ENCODE assay signal across 24 cellular contexts in genomic region chr11:111193924-111194490, GRCh38. TPM values are rescaled to one million over a fixed set of nuclear protein-coding genes. Genes with fewer than 3 reads are reported as not detected.
A peak's percentile ranks its signal among the peaks of the same experiment; 100 is the strongest.
DNase-seq lines count a peak whose midpoint lies in the region; ATAC-seq and TF ChIP-seq lines count a peak whose summit lies in the region.
"Had no signal": no experiment of that assay in that cellular context is flagged by ENCODE, and none has a peak within 500 bp of the region (broad histone marks: within the 10 kb centered on the region; RNA-seq: fewer than 3 reads in every experiment).

No MANE protein-coding gene starts in this region.

- TF ChIP-seq CTCF in MCF 10A (IDR thresholded peaks at IDR 0.05; ENCODE audit: unreplicated experiment): no peak
- TF ChIP-seq CTCF in breast epithelium (IDR thresholded peaks at IDR 0.05): no peak
- no peak for TF ChIP-seq CTCF in MM.1S (IDR thresholded peaks at IDR 0.05; ENCODE audit: low read length)
- TF ChIP-seq CTCF in mammary epithelial cell (conservative IDR thresholded peaks at IDR 0.05 in 1 of 2, IDR thresholded peaks at IDR 0.05 in 1 of 2; ENCODE audit: extremely low read depth in 1 of 2, insufficient read depth in 1 of 2, low read depth in 1 of 2, low read length in 2 of 2): no peak

- H3K9ac ChIP-seq in MM.1S (ENCODE audit: low read length): no peak overlapping the region
- H3K9ac ChIP-seq in mammary epithelial cell (ENCODE audit: insufficient read depth, low read length): no peak overlapping the region

- H3K9me3 ChIP-seq in breast epithelium (peaks cover 0 to 5% of the 10 kb centered on the region in 2 donors), MM.1S (replicated peaks; ENCODE audit: insufficient read depth, low read length) (no peaks in the 10 kb centered on the region), mammary epithelial cell (replicated peaks; ENCODE audit: insufficient read depth, low read length) (no peaks in the 10 kb centered on the region)

- no peaks in the 10 kb centered on the region for H3K4me1 ChIP-seq in breast epithelium
- peaks cover 23% of the 10 kb centered on the region for H3K4me1 ChIP-seq in MM.1S (ENCODE audit: low read length)
- H3K4me1 ChIP-seq in mammary epithelial cell (ENCODE audit: insufficient read depth, low read length): no peaks in the 10 kb centered on the region

- no peaks in the 10 kb centered on the region for H3K36me3 Mint-ChIP-seq in MCF 10A (ENCODE audit: insufficient read depth, unreplicated experiment)
- H3K36me3 Mint-ChIP-seq in stimulated activated naive B cell treated with anti-CD40 and anti-IgM and Interleukin-4, amounts not matched to agents 10 μg/mL and 1 μg/mL and 100 μg/mL, for 72 hours: peaks cover 14 to 16% of the 10 kb centered on the region in 2 donors
- H3K36me3 Mint-ChIP-seq: IgD-negative memory B cell had no signal

- no peak for ATAC-seq in stimulated activated naive B cell treated with anti-CD40 and anti-IgM and Interleukin-4, amounts not matched to agents 10 μg/mL and 1 μg/mL and 100 μg/mL, for 72 hours (replicated peaks)
- ATAC-seq in GM18858 (IDR thresholded peaks at IDR 0.05; ENCODE audit: unreplicated experiment) (no peak), GM19328 (IDR thresholded peaks at IDR 0.05; ENCODE audit: unreplicated experiment) (no peak)
- ATAC-seq: GM12878, Panc1, SK-N-SH treated with all-trans-retinoic acid at 6 μM for 48 hours had no signal

- in situ Hi-C loops in mammary epithelial cell (cut with MboI; ENCODE audit: low sequenced_read_pairs in 2 of 2): no loop called here

- H2AFZ ChIP-seq in MM.1S (ENCODE audit: low read length) (no peak overlapping the region), mammary epithelial cell (ENCODE audit: low read depth, low read length) (no peak overlapping the region)

- peak overlapping the region; percentile 47; the same call in 1 of the 2 replicates for H3K4me2 ChIP-seq in MM.1S (ENCODE audit: low read depth, low read length)
- H3K4me2 ChIP-seq in mammary epithelial cell (ENCODE audit: insufficient read depth, low read depth, low read length): no peak overlapping the region

- 79% methylated on average over 1 of the region's 1 CpG for WGBS in mammary epithelial cell (ENCODE audit: low coverage, missing lambda C conversion rate)

- H3K36me3 ChIP-seq in breast epithelium (no peaks in the 10 kb centered on the region), MM.1S (replicated peaks; ENCODE audit: insufficient read depth, low read length) (no peaks in the 10 kb centered on the region), mammary epithelial cell (ENCODE audit: insufficient read depth, low read length) (no peaks in the 10 kb centered on the region)

- 0 out of 2 replicates have a peak, but pooled peaks cover 3% of the 10 kb centered on the region for H3F3A ChIP-seq in MM.1S (ENCODE audit: insufficient read depth, low read length)

- CTCF ChIA-PET in MCF 10A (lab: Yijun Ruan, JAX) (interaction anchor here (0.6 kb wide), 2 partner anchors 33 to 53 kb away, joined by 3 read pairs; no protein-coding TSS in a partner anchor), mammary epithelial cell (lab: Charles Lee; ENCODE audit: low non-redundant PET) (no interaction called here)

- no peak overlapping the region for H3K27ac Mint-ChIP-seq in MCF 10A (ENCODE audit: low read depth, unreplicated experiment)
- H3K27ac Mint-ChIP-seq in stimulated activated naive B cell treated with anti-CD40 and anti-IgM and Interleukin-4, amounts not matched to agents 10 μg/mL and 1 μg/mL and 100 μg/mL, for 72 hours: peak overlapping the region; percentile 53
- H3K27ac Mint-ChIP-seq: CD4-positive, alpha-beta T cell; IgD-negative memory B cell had no signal

- dilution Hi-C loops in mammary epithelial cell (cut with HindIII; ENCODE audit: low sequenced_read_pairs): no loop called here

- no peaks in the 10 kb centered on the region for H3K27me3 ChIP-seq in breast epithelium
- H3K27me3 ChIP-seq in MM.1S (replicated peaks; ENCODE audit: insufficient read depth, low read length): no peaks in the 10 kb centered on the region
- no peaks in the 10 kb centered on the region for H3K27me3 ChIP-seq in mammary epithelial cell (ENCODE audit: insufficient read depth, low read length)

- DNase-seq in MCF 10A (ENCODE audit: unreplicated experiment): peak; percentile 20
- DNase-seq in breast epithelium (ENCODE audit: low spot score in 2 of 2): no peak
- DNase-seq in MM.1S: no peak
- DNase-seq in mammary epithelial cell: peak; percentile 28
- no peak for DNase-seq in stimulated activated naive B cell treated with anti-CD40 and anti-IgM and Interleukin-4, amounts not matched to agents 10 μg/mL and 1 μg/mL and 100 μg/mL, for 72 hours
- DNase-seq in activated CD4-positive, alpha-beta T cell treated with anti-CD3 and anti-CD28 coated beads, Interleukin-2, amount 50 U/mL, for 48 hours: no peak
- DNase-seq: CD4-positive, alpha-beta T cell; COR-L47; DND-41; NCI-H1105; NCI-H1694; NCI-H2081; NCI-H748 treated with DMSO at 0.1 percent for 48 hours; NK-92 treated with Interleukin-12 subunit alpha and Interleukin-12 subunit beta, amount 100 ng/mL, for 24 hours; T-helper 1 cell had no signal

- no peak for TF ChIP-seq POLR2A in breast epithelium (IDR thresholded peaks at IDR 0.05)

- H3K27me3 Mint-ChIP-seq in MCF 10A (ENCODE audit: insufficient read depth, unreplicated experiment): peaks cover 12% of the 10 kb centered on the region
- H3K27me3 Mint-ChIP-seq in stimulated activated naive B cell treated with anti-CD40 and anti-IgM and Interleukin-4, amounts not matched to agents 10 μg/mL and 1 μg/mL and 100 μg/mL, for 72 hours: no peaks in the 10 kb centered on the region
- H3K27me3 Mint-ChIP-seq: IgD-negative memory B cell had no signal

- intact Hi-C loops in MCF 10A (cut with micrococcal nuclease) (no loop called here), breast epithelium (cut with DNase I; ENCODE audit: low total_unique reads) (no loop called here), mammary epithelial cell (cut with micrococcal nuclease) (no loop called here)

- H3K9me3 Mint-ChIP-seq in MCF 10A (ENCODE audit: unreplicated experiment): peaks cover 7% of the 10 kb centered on the region
- H3K9me3 Mint-ChIP-seq in stimulated activated naive B cell treated with anti-CD40 and anti-IgM and Interleukin-4, amounts not matched to agents 10 μg/mL and 1 μg/mL and 100 μg/mL, for 72 hours: peaks cover 12 to 14% of the 10 kb centered on the region in 2 donors
- H3K9me3 Mint-ChIP-seq: CD4-positive, alpha-beta T cell had no signal

- H4K20me1 ChIP-seq in MM.1S (ENCODE audit: insufficient read depth, low read length) (no peaks in the 10 kb centered on the region), mammary epithelial cell (ENCODE audit: insufficient read depth, low read length) (no peaks in the 10 kb centered on the region)

- POLR2A ChIA-PET in MCF 10A (lab: Yijun Ruan, JAX): interaction anchor here (1.2 kb wide), 1 partner anchor 8 kb away, joined by 3 read pairs; no protein-coding TSS in a partner anchor

- H3K4me1 Mint-ChIP-seq in MCF 10A (ENCODE audit: insufficient read depth, unreplicated experiment): no peaks in the 10 kb centered on the region
- H3K4me1 Mint-ChIP-seq in stimulated activated naive B cell treated with anti-CD40 and anti-IgM and Interleukin-4, amounts not matched to agents 10 μg/mL and 1 μg/mL and 100 μg/mL, for 72 hours: peaks cover 15 to 37% of the 10 kb centered on the region in 2 donors

- BruUV-seq in MCF 10A (replicated peaks; lab: Mats Ljungman, UMichigan) (no TSS peak), mammary epithelial cell (replicated peaks; lab: Mats Ljungman, UMichigan) (no TSS peak)

- no peaks in the 10 kb centered on the region for H3K9me2 ChIP-seq in MM.1S (replicated peaks; ENCODE audit: insufficient read depth, low read length)

- H3K4me3 Mint-ChIP-seq in MCF 10A (ENCODE audit: unreplicated experiment): no peak overlapping the region
- no peak overlapping the region for H3K4me3 Mint-ChIP-seq in stimulated activated naive B cell treated with anti-CD40 and anti-IgM and Interleukin-4, amounts not matched to agents 10 μg/mL and 1 μg/mL and 100 μg/mL, for 72 hours
- H3K4me3 Mint-ChIP-seq: CD4-positive, alpha-beta T cell had no signal

- H3K4me3 ChIP-seq in breast epithelium (no peak overlapping the region), MM.1S (ENCODE audit: low read length) (no peak overlapping the region), mammary epithelial cell (replicated peaks in 1 of 3; ENCODE audit: insufficient read depth in 1 of 3, low read depth in 2 of 3, low read length in 3 of 3) (no peak overlapping the region)
- H3K4me3 ChIP-seq: GM12878 had no signal

- H3K79me2 ChIP-seq in MM.1S (ENCODE audit: low read length) (no peaks in the 10 kb centered on the region), mammary epithelial cell (ENCODE audit: insufficient read depth, low read length) (no peaks in the 10 kb centered on the region)

- no peak overlapping the region for H3K27ac ChIP-seq in breast epithelium
- H3K27ac ChIP-seq in MM.1S (ENCODE audit: low read length): 0 out of 2 replicates have a peak overlapping the region, but pooled peaks have one; percentile 40
- H3K27ac ChIP-seq in mammary epithelial cell (ENCODE audit: insufficient read depth, low read depth, low read length): no peak overlapping the region

RNA-seq across cellular contexts. Expression of gene POU2AF2, which starts 51.5 kb away (rescaled TPM):
- total RNA-seq in MCF 10A (2022) (not detected in 2 replicates), breast epithelium (1 to 10 TPM in 1 of 3 donors, not detected in 2; 2.0 TPM), mammary epithelial cell (not detected)
- polyA plus RNA-seq in mammary epithelial cell: not detected
- polyA minus RNA-seq in mammary epithelial cell: not detected
- total RNA-seq: CD4-positive, alpha-beta T cell; GM12878; H4; NCI-H460 had no signal
- polyA plus RNA-seq: BJ, GM12878, IgD-negative memory B cell had no signal

Comparison
In these comparisons a context has a peak if more than half of its experiments do, and no peak if none do; other contexts are left out.
1. DNase-seq: peak in MCF 10A (single experiment) and mammary epithelial cell (single experiment); none in breast epithelium (0 of 2), MM.1S (single experiment), stimulated activated naive B cell treated with anti-CD40 and anti-IgM and Interleukin-4, amounts not matched to agents 10 μg/mL and 1 μg/mL and 100 μg/mL, for 72 hours (single experiment) and activated CD4-positive, alpha-beta T cell treated with anti-CD3 and anti-CD28 coated beads, Interleukin-2, amount 50 U/mL, for 48 hours (0 of 2).